Comparison of ENCODE assay signal across 14 cellular contexts in the genomic region with DNA sequence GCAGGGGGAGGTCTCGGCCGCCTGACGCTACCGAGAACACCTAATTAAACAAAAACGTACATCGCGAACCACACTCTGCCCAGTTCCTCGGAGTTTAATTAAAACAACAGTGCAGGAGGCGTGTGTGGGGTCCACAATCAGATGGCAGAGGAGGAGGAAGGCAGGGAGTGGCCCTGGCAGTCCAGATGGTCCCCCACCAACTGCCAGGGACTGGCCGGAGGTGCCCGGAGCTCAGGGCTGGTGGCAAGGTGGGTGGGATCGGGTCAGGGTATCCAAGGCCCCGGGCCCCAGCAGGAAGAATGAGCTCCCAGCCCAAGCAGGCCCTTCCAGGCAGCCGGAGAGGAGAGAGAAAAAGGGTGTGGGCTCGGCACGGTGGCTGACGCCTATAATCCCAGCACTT.
DNase-seq lines count a peak whose midpoint lies in the region; ATAC-seq and TF ChIP-seq lines count a peak whose summit lies in the region.
"Had no signal": no experiment of that assay in that cellular context is flagged by ENCODE, and none has a peak within 500 bp of the region (broad histone marks: within the 10 kb centered on the region; RNA-seq: fewer than 3 reads in every experiment).

No MANE protein-coding gene starts in this region.

- no peak overlapping the region for H3K18ac ChIP-seq in neuronal stem cell (ENCODE audit: low read length)

- H2BK15ac ChIP-seq in neuronal stem cell (ENCODE audit: low read length), result no peak overlapping the region

- no peak overlapping the region for H4K91ac ChIP-seq in neuronal stem cell (ENCODE audit: low read depth, low read length, poor library complexity)

- no CpG with 5 or more reads among the region's 17 CpGs for WGBS in neuronal stem cell (ENCODE audit: extremely low coverage in 2 of 2, insufficient read length in 2 of 2, insufficient replicate concordance in 1 of 2), 2 donors

- peak overlapping the region; percentile 2 for H3K14ac ChIP-seq in neuronal stem cell (ENCODE audit: low read length)

- no peak overlapping the region for H2AK5ac ChIP-seq in neuronal stem cell (ENCODE audit: low read depth, low read length)

- peaks cover 7% of the 10 kb centered on the region for H4K20me1 ChIP-seq in GM23338 (replicated peaks; ENCODE audit: insufficient read depth)

- H3K27me3 ChIP-seq in right atrium auricular region (no peaks in the 10 kb centered on the region), GM23338 (ENCODE audit: insufficient read depth) (no peaks in the 10 kb centered on the region), neuronal stem cell (ENCODE audit: control insufficient read depth in 3 of 3, insufficient read depth in 3 of 3, low read depth in 1 of 3, low read length in 3 of 3) (no peaks in the 10 kb centered on the region)
- H3K27me3 ChIP-seq: BLaER1 treated with 17β-estradiol and CSF1 and Interleukin-3, amounts not matched to agents 10 nM and 100 nM had no signal

- TF ChIP-seq CTCF in right atrium auricular region (IDR thresholded peaks at IDR 0.05) (no peak), GM23338 (conservative IDR thresholded peaks at IDR 0.05; ENCODE audit: low read depth in 2 of 2) (no peak), brain (conservative IDR thresholded peaks at IDR 0.05) (no peak)

- peak overlapping the region; percentile 67 for H3K23ac ChIP-seq in neuronal stem cell (ENCODE audit: low read depth, low read length, poor library complexity)

- H3K4me1 Mint-ChIP-seq in GM23338 (no peaks in the 10 kb centered on the region), brain (no peaks in the 10 kb centered on the region)

- H3K27ac ChIP-seq in right atrium auricular region, result no peak overlapping the region
- no peak overlapping the region for H3K27ac ChIP-seq in GM23338 (ENCODE audit: low read depth)
- H3K27ac ChIP-seq in neuronal stem cell (replicated peaks; ENCODE audit: low read length), result no peak overlapping the region
- H3K27ac ChIP-seq: BLaER1 treated with 17β-estradiol and CSF1 and Interleukin-3, amounts not matched to agents 10 nM and 100 nM had no signal

- intact Hi-C loops in Right ventricle myocardium superior (cut with DNase I), result no loop called here

- H4K8ac ChIP-seq in neuronal stem cell (ENCODE audit: low read depth, low read length), result no peak overlapping the region

- H3K4me2 ChIP-seq in GM23338 (no peak overlapping the region), neuronal stem cell (ENCODE audit: insufficient read depth, low read length, poor library complexity, severe bottlenecking) (no peak overlapping the region)
- H3K4me2 ChIP-seq: BLaER1 treated with 17β-estradiol and CSF1 and Interleukin-3, amounts not matched to agents 10 nM and 100 nM had no signal

- H3K36me3 Mint-ChIP-seq in GM23338 (ENCODE audit: low read depth) (peaks cover 52% of the 10 kb centered on the region), brain (peaks cover 57% of the 10 kb centered on the region)

- H3F3A ChIP-seq in GM23338 (replicated peaks; ENCODE audit: low read depth), result no peaks in the 10 kb centered on the region

- H3K27ac Mint-ChIP-seq in GM23338 (peak overlapping the region; percentile 67; the same call in 1 of the 2 replicates), brain (peak overlapping the region in 3 of 5 experiments; percentile 48 to 91 (median 69))
- H3K27ac Mint-ChIP-seq: CD4-positive, alpha-beta T cell had no signal

- peaks cover 4% of the 10 kb centered on the region for H3K27me3 Mint-ChIP-seq in GM23338 (ENCODE audit: insufficient read depth, low read depth, poor library complexity)
- H3K27me3 Mint-ChIP-seq in brain, result no peaks in the 10 kb centered on the region
- H3K27me3 Mint-ChIP-seq: CD4-positive, alpha-beta T cell had no signal

- no peak for ATAC-seq in Right ventricle myocardium superior (ENCODE audit: poor library complexity)
- ATAC-seq in GM23338, result no peak
- no peak for ATAC-seq in HG02970 (IDR thresholded peaks at IDR 0.05; ENCODE audit: low FRiP score, unreplicated experiment)

- no peak overlapping the region for H3K9ac ChIP-seq in neuronal stem cell (ENCODE audit: low read depth, low read length, poor library complexity)
- H3K9ac ChIP-seq: BLaER1 treated with 17β-estradiol and CSF1 and Interleukin-3, amounts not matched to agents 10 nM and 100 nM had no signal

- H3K79me1 ChIP-seq in neuronal stem cell (ENCODE audit: low read depth, low read length), result peaks cover 13% of the 10 kb centered on the region

- no peak overlapping the region for H3K4me3 ChIP-seq in right atrium auricular region
- no peak overlapping the region for H3K4me3 ChIP-seq in GM23338
- H3K4me3 ChIP-seq in neuronal stem cell (ENCODE audit: low read length in 2 of 2), result no peak overlapping the region
- H3K4me3 ChIP-seq: BLaER1 treated with 17β-estradiol and CSF1 and Interleukin-3, amounts not matched to agents 10 nM and 100 nM had no signal

- H2AFZ ChIP-seq in GM23338 (no peak overlapping the region), neuronal stem cell (ENCODE audit: low read length) (no peak overlapping the region)

- H3K9me3 Mint-ChIP-seq in GM23338 (no peaks in the 10 kb centered on the region; the same call in 2 of the 3 replicates), brain (no peaks in the 10 kb centered on the region)
- H3K9me3 Mint-ChIP-seq: CD4-positive, alpha-beta T cell had no signal

- H3K36me3 ChIP-seq in right atrium auricular region (peaks cover 32% of the 10 kb centered on the region), GM23338 (ENCODE audit: insufficient read depth) (peaks cover 14% of the 10 kb centered on the region), neuronal stem cell (replicated peaks in 1 of 2; ENCODE audit: control insufficient read depth in 2 of 2, insufficient read depth in 2 of 2, low read length in 2 of 2) (peaks cover 51 to 79% of the 10 kb centered on the region in 2 donors)

- peak overlapping the region; percentile 67 for H3K4ac ChIP-seq in neuronal stem cell (ENCODE audit: low read length)

- H2BK12ac ChIP-seq in neuronal stem cell (ENCODE audit: low read length), result no peak overlapping the region

- H2BK5ac ChIP-seq in neuronal stem cell (ENCODE audit: low read length), result no peak overlapping the region

- no peak overlapping the region for H2BK120ac ChIP-seq in neuronal stem cell (ENCODE audit: low read depth, low read length)

- H3K79me2 ChIP-seq in GM23338 (replicated peaks; ENCODE audit: insufficient read depth), result no peaks in the 10 kb centered on the region

- DNase-seq in Right ventricle myocardium superior (peak; percentile 6), right atrium auricular region (ENCODE audit: low spot score) (no peak), GM23338 (ENCODE audit: low spot score) (no peak), neuronal stem cell (ENCODE audit: low spot score) (no peak), NCI-H1417 treated with DMSO at 0.1 percent for 48 hours (lab: John Stamatoyannopoulos, UW) (no peak), AG08395 (ENCODE audit: low spot score) (no peak)
- DNase-seq: 8988T; CD4-positive, alpha-beta T cell; DMS153; DMS79 treated with DMSO at 0.1 percent for 48 hours; EL had no signal

- H3K9me3 ChIP-seq in right atrium auricular region (no peaks in the 10 kb centered on the region), neuronal stem cell (replicated peaks in 1 of 2; ENCODE audit: control insufficient read depth in 2 of 2, insufficient read depth in 1 of 2, low read depth in 1 of 2, low read length in 2 of 2) (peaks cover 0 to 5% of the 10 kb centered on the region in 2 donors)
- H3K9me3 ChIP-seq: BLaER1 treated with 17β-estradiol and CSF1 and Interleukin-3, amounts not matched to agents 10 nM and 100 nM had no signal

- no peak overlapping the region for H3K4me3 Mint-ChIP-seq in GM23338
- H3K4me3 Mint-ChIP-seq in brain, result no peak overlapping the region
- H3K4me3 Mint-ChIP-seq: CD4-positive, alpha-beta T cell had no signal

- H3K4me1 ChIP-seq in right atrium auricular region, result no peaks in the 10 kb centered on the region
- no peaks in the 10 kb centered on the region for H3K4me1 ChIP-seq in GM23338 (ENCODE audit: insufficient read depth)
- H3K4me1 ChIP-seq in neuronal stem cell (ENCODE audit: control insufficient read depth in 2 of 2, insufficient read depth in 1 of 2, low read depth in 1 of 2, low read length in 2 of 2), result no peaks in the 10 kb centered on the region
- H3K4me1 ChIP-seq: BLaER1 treated with 17β-estradiol and CSF1 and Interleukin-3, amounts not matched to agents 10 nM and 100 nM had no signal

- no peaks in the 10 kb centered on the region for H3K9me2 ChIP-seq in GM23338 (ENCODE audit: insufficient read depth)

TF ChIP-seq in GM23338, 12 proteins besides CTCF, POLR2A, EP300 and RAD21 (continues in another document):
- no peak for TF ChIP-seq NANOG (IDR thresholded peaks at IDR 0.05; ENCODE audit: borderline replicate concordance)
- no peak for TF ChIP-seq CREB1 (CRISPR knock-in tag; IDR thresholded peaks at IDR 0.05; ENCODE audit: low read depth)
